In genomic region chr11:114079406-114080072, GRCh38 we compare ENCODE assay signal across 13 cellular contexts. TPM values are rescaled to one million over a fixed set of nuclear protein-coding genes. Genes with fewer than 3 reads are reported as not detected.
DNase-seq lines count a peak whose midpoint lies in the region; ATAC-seq and TF ChIP-seq lines count a peak whose summit lies in the region.
"Had no signal": no experiment of that assay in that cellular context is flagged by ENCODE, and none has a peak within 500 bp of the region (broad histone marks: within the 10 kb centered on the region; RNA-seq: fewer than 3 reads in every experiment).

No MANE protein-coding gene starts in this region.

- no peaks in the 10 kb centered on the region for H3K27me3 ChIP-seq in CD8-positive, alpha-beta memory T cell (ENCODE audit: insufficient read depth, low read length, poor library complexity, severe bottlenecking)
- no peaks in the 10 kb centered on the region for H3K27me3 ChIP-seq in ascending aorta
- no peaks in the 10 kb centered on the region for H3K27me3 ChIP-seq in heart right ventricle

- H3K4me3 ChIP-seq in CD8-positive, alpha-beta memory T cell (ENCODE audit: low read length), result no peak overlapping the region
- H3K4me3 ChIP-seq in ascending aorta (peak overlapping the region; percentile 11 to 60), heart right ventricle (peak overlapping the region in 1 of 10 donors; percentile 14)
- H3K4me3 ChIP-seq: GM23338, skin epidermis had no signal

- CTCF ChIA-PET in CD8-positive, alpha-beta memory T cell (lab: Charles Lee), result interaction anchor here (1.0 to 1.8 kb wide), 2 partner anchors 19 to 43 kb away, joined by 3 to 4 read pairs; no protein-coding TSS in a partner anchor

- no peaks in the 10 kb centered on the region for H3K9me3 ChIP-seq in CD8-positive, alpha-beta memory T cell (ENCODE audit: low read length)
- H3K9me3 ChIP-seq in ascending aorta, result no peaks in the 10 kb centered on the region
- no peaks in the 10 kb centered on the region for H3K9me3 ChIP-seq in heart right ventricle

- peaks cover 80 to 86% (median 86%) of the 10 kb centered on the region in 3 donors for H3K4me1 Mint-ChIP-seq in CD8-positive, alpha-beta memory T cell

- DNase-seq in CD8-positive, alpha-beta memory T cell, result no peak
- DNase-seq in ascending aorta (ENCODE audit: low spot score in 2 of 2), result no peak
- peak in 1 of 2 donors; percentile 47 for DNase-seq in heart right ventricle
- DNase-seq in sciatic nerve (ENCODE audit: low spot score), result no peak
- no peak for DNase-seq in NK-92 (lab: John Stamatoyannopoulos, UW; ENCODE audit: unreplicated experiment)
- no peak for DNase-seq in glomerular visceral epithelial cell (ENCODE audit: extremely low spot score)
- DNase-seq: activated CD8-positive, alpha-beta memory T cell treated with anti-CD3 and anti-CD28 coated beads for 24 hours; cortex of kidney; NCI-H1694 treated with DMSO at 0.1 percent for 48 hours had no signal

- no peaks in the 10 kb centered on the region for H3K9me3 Mint-ChIP-seq in CD8-positive, alpha-beta memory T cell
- H3K9me3 Mint-ChIP-seq: GM23338 had no signal

- H3K4me1 ChIP-seq in CD8-positive, alpha-beta memory T cell (ENCODE audit: insufficient read depth, low read length), result peaks cover 37% of the 10 kb centered on the region
- H3K4me1 ChIP-seq in ascending aorta, result peaks cover 71 to 94% of the 10 kb centered on the region in 2 donors
- H3K4me1 ChIP-seq in heart right ventricle, result peaks cover 61 to 100% (median 100%) of the 10 kb centered on the region in 9 donors

- H3K4me3 Mint-ChIP-seq in CD8-positive, alpha-beta memory T cell, result peak overlapping the region in 6 of 7 donors; percentile 29 to 98 (median 67)
- H3K4me3 Mint-ChIP-seq: GM23338 had no signal

- POLR2A ChIA-PET in CD8-positive, alpha-beta memory T cell (lab: Charles Lee), result interaction anchor here (0.7 kb wide), 1 partner anchor 138 kb away, joined by 3 read pairs; no protein-coding TSS in a partner anchor

- H3K27me3 Mint-ChIP-seq in CD8-positive, alpha-beta memory T cell, result peaks cover 1 to 11% of the 10 kb centered on the region in 2 donors

- no peaks in the 10 kb centered on the region for H3K36me3 ChIP-seq in CD8-positive, alpha-beta memory T cell (ENCODE audit: insufficient read depth, low read length)
- peaks cover 47 to 70% of the 10 kb centered on the region in 2 donors for H3K36me3 ChIP-seq in ascending aorta
- H3K36me3 ChIP-seq in heart right ventricle, result peaks cover 0 to 23% (median 0%) of the 10 kb centered on the region in 9 donors

- intact Hi-C loops in ascending aorta (cut with DNase I), result loop anchor here (2.0 to 5.0 kb wide), 3 partner anchors 31 to 103 kb away; no protein-coding TSS in a partner anchor
- intact Hi-C loops in heart right ventricle (cut with DNase I), result loop anchor here in 3 of 10 donors (5.0 kb wide), 4 partner anchors 33 to 88 kb away; no protein-coding TSS in a partner anchor
- intact Hi-C loops in sciatic nerve (cut with DNase I), result no loop called here

- H3K27ac Mint-ChIP-seq in CD8-positive, alpha-beta memory T cell, result peak overlapping the region; percentile 45 to 99 (median 98)
- H3K27ac Mint-ChIP-seq: GM23338 had no signal

- 33 to 39% methylated on average over 6 of the region's 6 CpGs for WGBS in heart right ventricle, 2 donors

- no peak overlapping the region for H3K27ac ChIP-seq in CD8-positive, alpha-beta memory T cell (ENCODE audit: low read depth, low read length)
- peak overlapping the region; percentile 89 to 93 for H3K27ac ChIP-seq in ascending aorta
- peak overlapping the region; percentile 53 to 96 (median 80) for H3K27ac ChIP-seq in heart right ventricle

- no peak for TF ChIP-seq CTCF in ascending aorta (IDR thresholded peaks at IDR 0.05)
- TF ChIP-seq CTCF in heart right ventricle (IDR thresholded peaks at IDR 0.05), result no peak

- peak; percentile 14 to 61 (median 38) for ATAC-seq in heart right ventricle
- ATAC-seq in sciatic nerve, result peak; percentile 44
- ATAC-seq in GM18519 (IDR thresholded peaks at IDR 0.05; ENCODE audit: low FRiP score, unreplicated experiment), result no peak
- no peak for ATAC-seq in activated CD4-positive, CD25-positive, alpha-beta regulatory T cell treated with anti-CD3 and anti-CD28 coated beads, Interleukin-2, amount 50 U/mL, for 24 hours
- ATAC-seq: GM23338 had no signal

- peaks cover 0 to 8% (median 0%) of the 10 kb centered on the region in 3 donors for H3K36me3 Mint-ChIP-seq in CD8-positive, alpha-beta memory T cell

RNA-seq across cellular contexts. Expression of gene ZBTB16, which starts 20.0 kb away (rescaled TPM):
- 1 to 10 TPM; 2.1 to 2.2 TPM for total RNA-seq in CD8-positive, alpha-beta memory T cell
- 71.9 TPM for polyA plus RNA-seq in CD8-positive, alpha-beta memory T cell
- 344 TPM for total RNA-seq in ascending aorta
- total RNA-seq in heart right ventricle, result 100 to 1,000 TPM in 1 of 10 donors, 10 to 100 TPM in 9; 18.3 to 108 (median 72.9) TPM
- 10 to 100 TPM; 21.1 to 39.6 TPM for polyA plus RNA-seq in heart right ventricle
- total RNA-seq in sciatic nerve, result 22.7 TPM

Comparison
In these comparisons a context has a peak if more than half of its experiments do, and no peak if none do; other contexts are left out.
1. ATAC-seq: peak in heart right ventricle (8 of 8) and sciatic nerve (single experiment); none in GM18519 (single experiment) and activated CD4-positive, CD25-positive, alpha-beta regulatory T cell treated with anti-CD3 and anti-CD28 coated beads, Interleukin-2, amount 50 U/mL, for 24 hours (0 of 2).